ENCODE assay signal across 21 cellular contexts in the genomic region with DNA sequence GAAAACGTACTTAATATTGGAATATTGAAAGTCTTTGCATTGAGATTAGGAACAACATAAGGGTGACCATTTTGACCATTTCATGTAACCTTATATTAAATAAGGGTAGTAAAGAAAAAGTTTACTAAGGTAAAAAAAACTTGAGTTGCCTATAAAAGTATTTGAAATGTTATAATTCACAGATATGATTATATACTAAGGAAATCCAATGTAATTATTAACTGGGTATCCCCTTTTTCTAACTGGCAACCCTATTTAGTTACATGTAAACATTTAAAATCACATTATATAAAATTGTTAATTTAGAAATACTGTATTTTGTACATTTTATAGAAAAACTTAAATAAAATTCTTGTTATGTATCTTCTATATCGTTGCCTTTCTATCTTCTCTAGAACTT.
"Had no signal": no experiment of that assay in that cellular context is flagged by ENCODE, and none has a peak within 500 bp of the region (broad histone marks: within the 10 kb centered on the region; RNA-seq: fewer than 3 reads in every experiment).

No MANE protein-coding gene starts in this region.

- H3K4me1 ChIP-seq: neural progenitor cell, psoas muscle, thyroid gland had no signal

- H3K27me3 Mint-ChIP-seq: central memory CD8-positive, alpha-beta T cell; effector memory CD8-positive, alpha-beta T cell; naive thymus-derived CD4-positive, alpha-beta T cell; stimulated activated naive CD8-positive, alpha-beta T cell treated with anti-CD3 and anti-CD28 coated beads, Interleukin-15, amount 100 ng/mL, for 72 hours; type B pancreatic cell had no signal

- FAIRE-seq: keratinocyte had no signal

- H3K27me3 ChIP-seq: neural progenitor cell, thyroid gland had no signal

- H3K4me3 Mint-ChIP-seq: central memory CD8-positive, alpha-beta T cell; effector memory CD8-positive, alpha-beta T cell; immature natural killer cell; naive thymus-derived CD4-positive, alpha-beta T cell; nephron; neural progenitor cell; stimulated activated naive CD8-positive, alpha-beta T cell treated with anti-CD3 and anti-CD28 coated beads, Interleukin-15, amount 100 ng/mL, for 72 hours; type B pancreatic cell had no signal

- H3K27ac Mint-ChIP-seq: effector memory CD8-positive, alpha-beta T cell; immature natural killer cell; naive thymus-derived CD4-positive, alpha-beta T cell; nephron; neural progenitor cell; stimulated activated naive CD8-positive, alpha-beta T cell treated with anti-CD3 and anti-CD28 coated beads, Interleukin-15, amount 100 ng/mL, for 72 hours; type B pancreatic cell had no signal

- DNase-seq: dermis blood vessel endothelial cell; effector memory CD8-positive, alpha-beta T cell; hypothalamus; immature natural killer cell; mesenchymal stem cell; midbrain; naive thymus-derived CD4-positive, alpha-beta T cell; psoas muscle; right cardiac atrium; stimulated activated CD4-positive, alpha-beta T cell treated with anti-CD3 and anti-CD28 coated beads, Interleukin-15, amount 100 ng/mL, for 24 hours; stimulated activated CD4-positive, alpha-beta T cell treated with anti-CD3 and anti-CD28 coated beads, Interleukin-2, amount 100 ng/mL, for 48 hours; stimulated activated naive CD4-positive, alpha-beta T cell; stimulated activated naive CD8-positive, alpha-beta T cell treated with anti-CD3 and anti-CD28 coated beads, Interleukin-15, amount 100 ng/mL, for 72 hours; thyroid gland had no signal

- H3K9me3 ChIP-seq: thyroid gland had no signal

- H3K27ac ChIP-seq: coronary artery, neural progenitor cell, psoas muscle, skin epidermis, thyroid gland had no signal

- H3K4me3 ChIP-seq: coronary artery, neural progenitor cell, psoas muscle, skin epidermis, thyroid gland had no signal

- H3K4me1 Mint-ChIP-seq: central memory CD8-positive, alpha-beta T cell; immature natural killer cell; naive thymus-derived CD4-positive, alpha-beta T cell; nephron; neural progenitor cell; stimulated activated naive CD8-positive, alpha-beta T cell treated with anti-CD3 and anti-CD28 coated beads, Interleukin-15, amount 100 ng/mL, for 72 hours had no signal
